ENCODE assay signal across 9 cellular contexts in the genomic region with DNA sequence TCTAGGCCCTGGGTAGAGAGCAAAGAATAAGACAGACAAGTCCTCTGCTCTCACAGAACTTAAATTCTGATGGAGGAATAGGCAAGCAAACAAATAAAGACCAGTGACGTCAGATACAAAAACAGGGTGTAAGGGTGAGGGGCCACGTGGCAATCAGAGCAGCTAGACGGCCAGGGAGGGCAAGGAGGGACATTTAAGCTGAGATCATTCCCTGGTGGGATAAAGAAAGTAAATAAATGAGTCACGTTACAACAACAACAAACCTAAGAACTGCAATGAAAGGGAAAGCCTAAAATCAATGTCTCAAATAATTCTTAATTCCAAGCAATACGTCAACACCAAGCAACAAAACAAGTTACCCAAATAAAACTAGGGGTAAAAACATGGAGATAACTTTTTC. TPM values are rescaled to one million over a fixed set of nuclear protein-coding genes. Genes with fewer than 3 reads are reported as not detected.
A peak's percentile ranks its signal among the peaks of the same experiment; 100 is the strongest.
DNase-seq lines count a peak whose midpoint lies in the region; ATAC-seq, FAIRE-seq and TF ChIP-seq lines count a peak whose summit lies in the region.
"Had no signal": no experiment of that assay in that cellular context is flagged by ENCODE, and none has a peak within 500 bp of the region (broad histone marks: within the 10 kb centered on the region; RNA-seq: fewer than 3 reads in every experiment).

No MANE protein-coding gene starts in this region.

- POLR2A ChIA-PET in HEK293T (lab: Yijun Ruan, JAX), result interaction anchor here (2.3 kb wide), 1 partner anchor 12 kb away, joined by 7 read pairs; no protein-coding TSS in a partner anchor

- DNase-seq in HEK293T (ENCODE audit: extremely low spot score), result no peak
- no peak for DNase-seq in activated T-helper 1 cell treated with anti-CD3 and anti-CD28 coated beads, Interleukin-12 subunit alpha, Interleukin-12 subunit beta, Interleukin-2, Interleukin-4 antibody, amounts not matched to agents 30 ng/mL and 10 ng/mL and 1 ng/mL, durations not matched to agents 14 hours and 24 hours and 36 hours (ENCODE audit: low spot score)
- DNase-seq in smooth muscle cell of the brain vasculature (ENCODE audit: low read depth, low spot score), result peak; percentile 77
- no peak for DNase-seq in middle frontal gyrus (ENCODE audit: extremely low spot score, low spot score)
- DNase-seq in tibial artery, result no peak
- DNase-seq in GM12891 (ENCODE audit: insufficient read length, low spot score), result no peak
- DNase-seq: caudate nucleus, NCI-H1930 had no signal

- TF ChIP-seq CTCF in gastroesophageal sphincter (IDR thresholded peaks at IDR 0.05) (no peak), tibial artery (IDR thresholded peaks at IDR 0.05) (no peak)

- CTCF ChIA-PET in HEK293T (lab: Yijun Ruan, JAX), result interaction anchor here (0.6 kb wide), 1 partner anchor 8 kb away, joined by 5 read pairs; no protein-coding TSS in a partner anchor

- H3K4me1 Mint-ChIP-seq in activated T-helper 1 cell treated with anti-CD3 and anti-CD28 coated beads, Interleukin-12 subunit alpha, Interleukin-12 subunit beta, Interleukin-2, Interleukin-4 antibody, amounts not matched to agents 30 ng/mL and 10 ng/mL and 1 ng/mL, durations not matched to agents 14 hours and 24 hours and 36 hours (ENCODE audit: low read depth), result peaks cover 52% of the 10 kb centered on the region

- no peaks in the 10 kb centered on the region for H3K9me3 Mint-ChIP-seq in activated T-helper 1 cell treated with anti-CD3 and anti-CD28 coated beads, Interleukin-12 subunit alpha, Interleukin-12 subunit beta, Interleukin-2, Interleukin-4 antibody, amounts not matched to agents 30 ng/mL and 10 ng/mL and 1 ng/mL, durations not matched to agents 14 hours and 24 hours and 36 hours

- peak overlapping the region; percentile 3 for H3K4me3 Mint-ChIP-seq in activated T-helper 1 cell treated with anti-CD3 and anti-CD28 coated beads, Interleukin-12 subunit alpha, Interleukin-12 subunit beta, Interleukin-2, Interleukin-4 antibody, amounts not matched to agents 30 ng/mL and 10 ng/mL and 1 ng/mL, durations not matched to agents 14 hours and 24 hours and 36 hours

- intact Hi-C loops in activated T-helper 1 cell treated with anti-CD3 and anti-CD28 coated beads, Interleukin-12 subunit alpha, Interleukin-12 subunit beta, Interleukin-2, Interleukin-4 antibody, amounts not matched to agents 30 ng/mL and 10 ng/mL and 1 ng/mL, durations not matched to agents 14 hours and 24 hours and 36 hours (cut with micrococcal nuclease), result no loop called here
- intact Hi-C loops in tibial artery (cut with DNase I; ENCODE audit: low total_unique reads), result loop anchor here (10.0 kb wide), 2 partner anchors 229 to 309 kb away; a partner anchor contains a TSS

- H3K27me3 ChIP-seq in gastroesophageal sphincter (no peaks in the 10 kb centered on the region), tibial artery (no peaks in the 10 kb centered on the region)

- FAIRE-seq in GM12891 (lab: Jason Lieb, UNC), result no peak

- H3K36me3 ChIP-seq in gastroesophageal sphincter (peaks cover 0 to 68% of the 10 kb centered on the region in 2 donors), tibial artery (peaks cover 35 to 68% (median 54%) of the 10 kb centered on the region in 3 donors)

- no peaks in the 10 kb centered on the region for H3K27me3 Mint-ChIP-seq in activated T-helper 1 cell treated with anti-CD3 and anti-CD28 coated beads, Interleukin-12 subunit alpha, Interleukin-12 subunit beta, Interleukin-2, Interleukin-4 antibody, amounts not matched to agents 30 ng/mL and 10 ng/mL and 1 ng/mL, durations not matched to agents 14 hours and 24 hours and 36 hours (ENCODE audit: insufficient read depth)

- H3K4me1 ChIP-seq in gastroesophageal sphincter (peaks cover 5 to 37% (median 5%) of the 10 kb centered on the region in 3 donors), tibial artery (peaks cover 0 to 23% (median 7%) of the 10 kb centered on the region in 4 donors)

- WGBS in gastroesophageal sphincter (ENCODE audit: low coverage in 1 of 2), 2 donors, result 55 to 80% methylated on average over 5 of the region's 5 CpGs

- no peak overlapping the region for H3K4me3 ChIP-seq in gastroesophageal sphincter
- no peak overlapping the region for H3K4me3 ChIP-seq in tibial artery

- H3K9me3 ChIP-seq in gastroesophageal sphincter (no peaks in the 10 kb centered on the region), tibial artery (no peaks in the 10 kb centered on the region)

- peaks cover 55% of the 10 kb centered on the region for H3K36me3 Mint-ChIP-seq in activated T-helper 1 cell treated with anti-CD3 and anti-CD28 coated beads, Interleukin-12 subunit alpha, Interleukin-12 subunit beta, Interleukin-2, Interleukin-4 antibody, amounts not matched to agents 30 ng/mL and 10 ng/mL and 1 ng/mL, durations not matched to agents 14 hours and 24 hours and 36 hours (ENCODE audit: low read depth)

- TF ChIP-seq POLR2A in gastroesophageal sphincter (IDR thresholded peaks at IDR 0.05) (no peak), GM12891 (IDR thresholded peaks at IDR 0.05; ENCODE audit: low read depth, low read length) (no peak)

- no peak for ATAC-seq in gastroesophageal sphincter

- H3K27ac Mint-ChIP-seq in activated T-helper 1 cell treated with anti-CD3 and anti-CD28 coated beads, Interleukin-12 subunit alpha, Interleukin-12 subunit beta, Interleukin-2, Interleukin-4 antibody, amounts not matched to agents 30 ng/mL and 10 ng/mL and 1 ng/mL, durations not matched to agents 14 hours and 24 hours and 36 hours, result peak overlapping the region; percentile 82

- H3K27ac ChIP-seq in gastroesophageal sphincter, result peak overlapping the region in 3 of 4 donors; percentile 25 to 70 (median 68)
- peak overlapping the region in 1 of 2 donors; percentile 37 for H3K27ac ChIP-seq in tibial artery

- no peak for TF ChIP-seq EP300 in gastroesophageal sphincter (IDR thresholded peaks at IDR 0.05)

TF ChIP-seq in HEK293T, 16 proteins besides CTCF, POLR2A, EP300 and RAD21:
- no peak for TF ChIP-seq SP1 (IDR thresholded peaks at IDR 0.05)
- TF ChIP-seq L3MBTL2 (conservative IDR thresholded peaks at IDR 0.05), result 0 out of 2 replicates have a peak, but pooled peaks have one; percentile 28
- TF ChIP-seq, protein P1, sequence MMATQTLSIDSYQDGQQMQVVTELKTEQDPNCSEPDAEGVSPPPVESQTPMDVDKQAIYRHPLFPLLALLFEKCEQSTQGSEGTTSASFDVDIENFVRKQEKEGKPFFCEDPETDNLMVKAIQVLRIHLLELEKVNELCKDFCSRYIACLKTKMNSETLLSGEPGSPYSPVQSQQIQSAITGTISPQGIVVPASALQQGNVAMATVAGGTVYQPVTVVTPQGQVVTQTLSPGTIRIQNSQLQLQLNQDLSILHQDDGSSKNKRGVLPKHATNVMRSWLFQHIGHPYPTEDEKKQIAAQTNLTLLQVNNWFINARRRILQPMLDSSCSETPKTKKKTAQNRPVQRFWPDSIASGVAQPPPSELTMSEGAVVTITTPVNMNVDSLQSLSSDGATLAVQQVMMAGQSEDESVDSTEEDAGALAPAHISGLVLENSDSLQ (IDR thresholded peaks at IDR 0.05), result no peak; the same call in 1 of the 2 replicates
- no peak for TF ChIP-seq FOXM1 (IDR thresholded peaks at IDR 0.05; ENCODE audit: borderline replicate concordance)
- no peak for TF ChIP-seq ARNT (IDR thresholded peaks at IDR 0.05)
- no peak for TF ChIP-seq FOXA1 (IDR thresholded peaks at IDR 0.05)
- TF ChIP-seq TARDBP (IDR thresholded peaks at IDR 0.05), result no peak
- no peak for TF ChIP-seq SUZ12 (IDR thresholded peaks at IDR 0.05)
- no peak for TF ChIP-seq ZNF384 (IDR thresholded peaks at IDR 0.05)

TF ChIP-seq in GM12891, 5 proteins besides CTCF, POLR2A, EP300 and RAD21:
- TF ChIP-seq PAX5 (IDR thresholded peaks at IDR 0.05; ENCODE audit: insufficient read depth, low read length, severe bottlenecking) (no peak), POLR2AphosphoS5 (IDR thresholded peaks at IDR 0.05; ENCODE audit: low read depth, low read length) (no peak), POU2F2 (IDR thresholded peaks at IDR 0.05; ENCODE audit: low read depth, low read length) (no peak), SPI1 (IDR thresholded peaks at IDR 0.05; ENCODE audit: low read depth, low read length) (no peak), TAF1 (IDR thresholded peaks at IDR 0.05; ENCODE audit: low read depth, low read length) (no peak)

RNA-seq across cellular contexts. Expression of a gene that starts 21.8 kb away (rescaled TPM):
- total RNA-seq in activated T-helper 1 cell treated with anti-CD3 and anti-CD28 coated beads, Interleukin-12 subunit alpha, Interleukin-12 subunit beta, Interleukin-2, Interleukin-4 antibody, amounts not matched to agents 30 ng/mL and 10 ng/mL and 1 ng/mL, durations not matched to agents 14 hours and 24 hours and 36 hours, result 19.4 and 20.0 TPM in 2 replicates
- 10 to 100 TPM; 17.1 to 31.6 (median 29.6) TPM for total RNA-seq in gastroesophageal sphincter
- polyA plus RNA-seq in GM12891 (2012; ENCODE audit: low read depth, missing spikeins), result 19.4 TPM

RNA-seq across cellular contexts. Expression of a gene that starts 40.8 kb away (rescaled TPM):
- 9.6 and 10.4 TPM in 2 replicates for total RNA-seq in activated T-helper 1 cell treated with anti-CD3 and anti-CD28 coated beads, Interleukin-12 subunit alpha, Interleukin-12 subunit beta, Interleukin-2, Interleukin-4 antibody, amounts not matched to agents 30 ng/mL and 10 ng/mL and 1 ng/mL, durations not matched to agents 14 hours and 24 hours and 36 hours
- total RNA-seq in gastroesophageal sphincter, result 10 to 100 TPM; 31.2 to 65.2 (median 39.5) TPM
- 3.3 TPM for polyA plus RNA-seq in GM12891 (2012; ENCODE audit: low read depth, missing spikeins)
